14 cellular contexts compared by ENCODE assay signal in genomic region chr20:63773571-63774347, GRCh38. TPM values are rescaled to one million over a fixed set of nuclear protein-coding genes. Genes with fewer than 3 reads are reported as not detected.
A peak's percentile ranks its signal among the peaks of the same experiment; 100 is the strongest.
DNase-seq lines count a peak whose midpoint lies in the region; ATAC-seq and TF ChIP-seq lines count a peak whose summit lies in the region.
"Had no signal": no experiment of that assay in that cellular context is flagged by ENCODE, and none has a peak within 500 bp of the region (broad histone marks: within the 10 kb centered on the region; RNA-seq: fewer than 3 reads in every experiment).

No MANE protein-coding gene starts in this region.

- ATAC-seq in RWPE2 (ENCODE audit: low read depth) (no peak), GM21576 (IDR thresholded peaks at IDR 0.05; ENCODE audit: unreplicated experiment) (no peak), GM21390 (IDR thresholded peaks at IDR 0.05; ENCODE audit: unreplicated experiment) (no peak)

- in situ Hi-C loops in G401 (cut with HindIII; ENCODE audit: low sequenced_read_pairs) = no loop called here

- H3K27ac ChIP-seq in RWPE2 (ENCODE audit: poor library complexity, severe bottlenecking) (no peak overlapping the region), fibroblast of lung (ENCODE audit: insufficient read depth, low read length) (no peak overlapping the region)
- H3K27ac ChIP-seq: GM23248 had no signal

- H3K4me2 ChIP-seq in fibroblast of lung (ENCODE audit: extremely low read depth, insufficient read depth, low read length) (peak overlapping the region; percentile 15), skeletal muscle satellite cell (ENCODE audit: low read length) (peak overlapping the region; percentile 28)
- H3K4me2 ChIP-seq: SK-N-SH had no signal

- H4K20me1 ChIP-seq in fibroblast of lung (ENCODE audit: control insufficient read depth, extremely low read depth, insufficient read depth, low read length) = no peaks in the 10 kb centered on the region

- no peak overlapping the region for H2AFZ ChIP-seq in fibroblast of lung (ENCODE audit: low read length)
- H2AFZ ChIP-seq: GM23248 had no signal

- H3K4me3 ChIP-seq in RWPE2 (ENCODE audit: severe bottlenecking) = no peak overlapping the region
- H3K4me3 ChIP-seq in fibroblast of lung (replicated peaks in 1 of 4; ENCODE audit: control extremely low read depth in 1 of 4, insufficient read depth in 1 of 4, low read depth in 3 of 4, low read length in 4 of 4) = no peak overlapping the region
- H3K4me3 ChIP-seq in skeletal muscle satellite cell (ENCODE audit: low read length) = no peak overlapping the region
- H3K4me3 ChIP-seq: GM23248 had no signal

- no peaks in the 10 kb centered on the region for H3K79me2 ChIP-seq in fibroblast of lung (ENCODE audit: control insufficient read depth, insufficient read depth, low read length)

- TF ChIP-seq CTCF in RWPE2 (IDR thresholded peaks at IDR 0.05; ENCODE audit: poor library complexity, severe bottlenecking) (no peak), fibroblast of lung (conservative IDR thresholded peaks at IDR 0.05 in 1 of 2, IDR thresholded peaks at IDR 0.05 in 1 of 2; ENCODE audit: low read depth in 1 of 2, low read length in 2 of 2) (no peak)

- H3K27me3 ChIP-seq in RWPE2 (ENCODE audit: insufficient read depth, poor library complexity, severe bottlenecking) (peaks cover 17% of the 10 kb centered on the region), fibroblast of lung (ENCODE audit: control insufficient read depth, insufficient read depth, low read length) (no peaks in the 10 kb centered on the region), skeletal muscle satellite cell (ENCODE audit: control insufficient read depth, insufficient read depth, low read length) (no peaks in the 10 kb centered on the region)
- H3K27me3 ChIP-seq: BE2C had no signal

- H3K36me3 ChIP-seq in RWPE2 (ENCODE audit: low read depth) = no peaks in the 10 kb centered on the region
- no peaks in the 10 kb centered on the region for H3K36me3 ChIP-seq in fibroblast of lung (ENCODE audit: control insufficient read depth, insufficient read depth, low read length)
- no peaks in the 10 kb centered on the region for H3K36me3 ChIP-seq in skeletal muscle satellite cell (ENCODE audit: insufficient read depth, low read length)
- H3K36me3 ChIP-seq: BE2C had no signal

- peak; percentile 46 for DNase-seq in G401 (ENCODE audit: low spot score)
- DNase-seq in RWPE2 (ENCODE audit: low spot score) = peak; percentile 84
- DNase-seq in fibroblast of lung (ENCODE audit: low read depth in 2 of 2) = no peak
- no peak for DNase-seq in NCI-H82 (lab: John Stamatoyannopoulos, UW)
- DNase-seq: BE2C, KBM-7, NCI-H1048, NCI-H2227 treated with DMSO at 0.1 percent for 48 hours, NCI-H526 had no signal

- H3K9ac ChIP-seq in fibroblast of lung (ENCODE audit: insufficient read depth, low read length) = no peak overlapping the region
- H3K9ac ChIP-seq in skeletal muscle satellite cell (ENCODE audit: low read depth, low read length) = no peak overlapping the region
- H3K9ac ChIP-seq: GM23248, SK-N-SH had no signal

- H3K9me3 ChIP-seq in RWPE2 (ENCODE audit: severe bottlenecking) = no peaks in the 10 kb centered on the region
- no peaks in the 10 kb centered on the region for H3K9me3 ChIP-seq in fibroblast of lung (ENCODE audit: control insufficient read depth, insufficient read depth, low read depth, low read length)
- H3K9me3 ChIP-seq in skeletal muscle satellite cell (replicated peaks; ENCODE audit: low read length) = no peaks in the 10 kb centered on the region
- H3K9me3 ChIP-seq: SK-N-SH had no signal

- H3K4me1 ChIP-seq in RWPE2 (ENCODE audit: insufficient read depth, poor library complexity, severe bottlenecking) = no peaks in the 10 kb centered on the region
- H3K4me1 ChIP-seq in fibroblast of lung (ENCODE audit: control insufficient read depth, extremely low read depth, insufficient read depth, low read length) = peaks cover 4% of the 10 kb centered on the region
- peaks cover 7% of the 10 kb centered on the region for H3K4me1 ChIP-seq in skeletal muscle satellite cell (ENCODE audit: control insufficient read depth, insufficient read depth, low read length)
- H3K4me1 ChIP-seq: BE2C had no signal

RNA-seq across cellular contexts. Expression of gene SLC2A4RG, which starts 34.2 kb away (rescaled TPM):
- 71.8 and 118 TPM in 2 replicates for total RNA-seq in G401 (2014; rRNA removed; shearing (Covaris generic))
- total RNA-seq in fibroblast of lung = 18.2 and 30.6 TPM in 2 replicates
- polyA plus RNA-seq in fibroblast of lung = 17.5 and 27.1 TPM in 2 replicates
- 57.0 and 93.2 TPM in 2 replicates for polyA plus RNA-seq in fibroblast of lung (2012)
- polyA minus RNA-seq in fibroblast of lung (ENCODE audit: low replicate concordance) = 17.2 and 17.6 TPM in 2 replicates
- total RNA-seq in skeletal muscle satellite cell (2012; rRNA removed) = 28.9 and 33.4 TPM in 2 replicates

RNA-seq across cellular contexts. Expression of gene LIME1, which starts 37.3 kb away (rescaled TPM):
- total RNA-seq in G401 (2014; rRNA removed; shearing (Covaris generic)) = 12.6 and 15.1 TPM in 2 replicates
- total RNA-seq in fibroblast of lung = 1.5 and 3.5 TPM in 2 replicates
- 0.68 and 0.90 TPM in 2 replicates for polyA plus RNA-seq in fibroblast of lung
- 2.1 and 2.3 TPM in 2 replicates for polyA plus RNA-seq in fibroblast of lung (2012)
- 0.41 TPM in 1 of 2 replicates, not detected in the other for polyA minus RNA-seq in fibroblast of lung (ENCODE audit: low replicate concordance)
- 2.6 and 5.6 TPM in 2 replicates for total RNA-seq in skeletal muscle satellite cell (2012; rRNA removed)

RNA-seq across cellular contexts. Expression of gene ZBTB46, which starts 57.3 kb away (rescaled TPM):
- total RNA-seq in G401 (2014; rRNA removed; shearing (Covaris generic)) = 39.7 and 42.5 TPM in 2 replicates
- 2.8 and 4.5 TPM in 2 replicates for total RNA-seq in fibroblast of lung
- 0.53 and 0.96 TPM in 2 replicates for polyA plus RNA-seq in fibroblast of lung
- polyA plus RNA-seq in fibroblast of lung (2012) = 1.8 and 2.4 TPM in 2 replicates
- 2.1 and 5.1 TPM in 2 replicates for polyA minus RNA-seq in fibroblast of lung (ENCODE audit: low replicate concordance)
- 1.0 and 1.3 TPM in 2 replicates for total RNA-seq in skeletal muscle satellite cell (2012; rRNA removed)

Comparison
In these comparisons a context has a peak if more than half of its experiments do, and no peak if none do; other contexts are left out.
1. DNase-seq: peak in G401 (single experiment) and RWPE2 (single experiment); none in fibroblast of lung (0 of 2) and NCI-H82 (single experiment).